Comparison of ENCODE assay signal across 28 cellular contexts in genomic region chr17:57909548-57909947, GRCh38. TPM values are rescaled to one million over a fixed set of nuclear protein-coding genes. Genes with fewer than 3 reads are reported as not detected.
A peak's percentile ranks its signal among the peaks of the same experiment; 100 is the strongest.
DNase-seq lines count a peak whose midpoint lies in the region; ATAC-seq and TF ChIP-seq lines count a peak whose summit lies in the region.
"Had no signal": no experiment of that assay in that cellular context is flagged by ENCODE, and none has a peak within 500 bp of the region (broad histone marks: within the 10 kb centered on the region; RNA-seq: fewer than 3 reads in every experiment).

No MANE protein-coding gene starts in this region.

- H4K91ac ChIP-seq in H9 (ENCODE audit: insufficient read length, low read depth, low read length): no peak overlapping the region

- H2AK5ac ChIP-seq in H9 (ENCODE audit: insufficient read length, low read length): no peak overlapping the region

- no peaks in the 10 kb centered on the region for H3K36me3 ChIP-seq in gastroesophageal sphincter
- H3K36me3 ChIP-seq in rectal smooth muscle tissue (ENCODE audit: control insufficient read depth, insufficient read depth, low read length): no peaks in the 10 kb centered on the region
- H3K36me3 ChIP-seq: breast epithelium, right lobe of liver, suprapubic skin had no signal

- H3K4me3 Mint-ChIP-seq in H9 (no peak overlapping the region), WTC11 (no peak overlapping the region)
- H3K4me3 Mint-ChIP-seq: activated CD4-positive, alpha-beta memory T cell treated with anti-CD3 and anti-CD28 coated beads for 36 hours; activated naive CD4-positive, alpha-beta T cell treated with anti-CD3 and anti-CD28 coated beads for 36 hours; activated T-helper 1 cell treated with anti-CD3 and anti-CD28 coated beads, Interleukin-12 subunit alpha, Interleukin-12 subunit beta, Interleukin-2, Interleukin-4 antibody, amounts not matched to agents 30 ng/mL and 10 ng/mL and 1 ng/mL, durations not matched to agents 14 hours and 24 hours and 36 hours; stimulated activated effector memory CD8-positive, alpha-beta T cell treated with anti-CD3 and anti-CD28 coated beads, Interleukin-12 subunit alpha, Interleukin-12 subunit beta, amount 100 ng/mL, for 72 hours; T-helper 17 cell had no signal

- H3K56ac ChIP-seq in H9 (ENCODE audit: insufficient read length, low read depth, low read length): no peak overlapping the region

- ATAC-seq in WTC11 (peak; percentile 14), gastroesophageal sphincter (no peak)
- ATAC-seq: HepG2; right lobe of liver; stimulated activated effector memory CD8-positive, alpha-beta T cell treated with anti-CD3 and anti-CD28 coated beads, Interleukin-12 subunit alpha, Interleukin-12 subunit beta, amount 100 ng/mL, for 72 hours; T-helper 17 cell had no signal

- H3K14ac ChIP-seq in H9 (ENCODE audit: insufficient read depth, low read length): no peak overlapping the region

- CTCF ChIA-PET in WTC11 (lab: Charles Lee): interaction anchor here (0.6 to 1.8 kb wide), 4 partner anchors 30 to 77 kb away, joined by 3 to 5 read pairs (median 4); no protein-coding TSS in a partner anchor

- H3K4me1 ChIP-seq in H9 (ENCODE audit: insufficient read depth, low read length): peaks cover 5% of the 10 kb centered on the region; the same call in 1 of the 2 replicates
- H3K4me1 ChIP-seq in gastroesophageal sphincter: peaks cover 2 to 89% (median 47%) of the 10 kb centered on the region in 3 donors
- peaks cover 48% of the 10 kb centered on the region for H3K4me1 ChIP-seq in rectal smooth muscle tissue (ENCODE audit: control insufficient read depth, insufficient read depth, low read length)
- H3K4me1 ChIP-seq: breast epithelium had no signal

- H3K4me1 Mint-ChIP-seq in H9 (peaks cover 62 to 69% of the 10 kb centered on the region in 2 experiments), WTC11 (peaks cover 51% of the 10 kb centered on the region)
- H3K4me1 Mint-ChIP-seq: stimulated activated effector memory CD8-positive, alpha-beta T cell treated with anti-CD3 and anti-CD28 coated beads, Interleukin-12 subunit alpha, Interleukin-12 subunit beta, amount 100 ng/mL, for 72 hours had no signal

- H2BK20ac ChIP-seq in H9 (ENCODE audit: low read depth, low read length, poor library complexity, severe bottlenecking): no peak overlapping the region

- TF ChIP-seq CTCF in H9 (conservative IDR thresholded peaks at IDR 0.05) (no peak), WTC11 (IDR thresholded peaks at IDR 0.05) (no peak), gastroesophageal sphincter (IDR thresholded peaks at IDR 0.05) (no peak)

- no peak overlapping the region for H4K5ac ChIP-seq in H9 (ENCODE audit: insufficient read length, low read depth, low read length)

- H3K79me2 ChIP-seq in H9 (ENCODE audit: insufficient read depth, low read length): no peaks in the 10 kb centered on the region

- no peak overlapping the region for H4K8ac ChIP-seq in H9 (replicated peaks; ENCODE audit: insufficient read length, low read depth, low read length)

- H3K9ac ChIP-seq in H9 (ENCODE audit: extremely low read depth, insufficient read length, low read length) (no peak overlapping the region), rectal smooth muscle tissue (ENCODE audit: low read length) (no peak overlapping the region)
- H3K9ac ChIP-seq: SK-N-SH had no signal

- H3K27ac ChIP-seq in H9 (ENCODE audit: insufficient read length, low read depth, low read length) (no peak overlapping the region), gastroesophageal sphincter (peak overlapping the region in 3 of 4 donors; percentile 53 to 100 (median 100)), rectal smooth muscle tissue (ENCODE audit: low read depth, low read length) (peak overlapping the region; percentile 12)
- H3K27ac ChIP-seq: breast epithelium, right lobe of liver, suprapubic skin had no signal

- H3K27me3 Mint-ChIP-seq in H9 (ENCODE audit: low read depth) (peaks cover 3% of the 10 kb centered on the region; the same call in 1 of the 2 replicates), WTC11 (ENCODE audit: low read depth) (no peaks in the 10 kb centered on the region)
- H3K27me3 Mint-ChIP-seq: activated CD4-positive, alpha-beta memory T cell treated with anti-CD3 and anti-CD28 coated beads for 36 hours had no signal

- no peaks in the 10 kb centered on the region; a peak in 1 of 5 replicates for H3K9me3 Mint-ChIP-seq in H9
- no peaks in the 10 kb centered on the region for H3K9me3 Mint-ChIP-seq in WTC11
- H3K9me3 Mint-ChIP-seq: activated CD4-positive, alpha-beta memory T cell treated with anti-CD3 and anti-CD28 coated beads for 36 hours; activated naive CD4-positive, alpha-beta T cell treated with anti-CD3 and anti-CD28 coated beads for 36 hours; activated T-helper 1 cell treated with anti-CD3 and anti-CD28 coated beads, Interleukin-12 subunit alpha, Interleukin-12 subunit beta, Interleukin-2, Interleukin-4 antibody, amounts not matched to agents 30 ng/mL and 10 ng/mL and 1 ng/mL, durations not matched to agents 14 hours and 24 hours and 36 hours; stimulated activated effector memory CD8-positive, alpha-beta T cell treated with anti-CD3 and anti-CD28 coated beads, Interleukin-12 subunit alpha, Interleukin-12 subunit beta, amount 100 ng/mL, for 72 hours had no signal

- H3K4me3 ChIP-seq in gastroesophageal sphincter (no peak overlapping the region), rectal smooth muscle tissue (ENCODE audit: low read length) (no peak overlapping the region)
- H3K4me3 ChIP-seq: breast epithelium, right lobe of liver, suprapubic skin had no signal

- H3K27me3 ChIP-seq in H9 (ENCODE audit: insufficient read depth, low read length) (no peaks in the 10 kb centered on the region), gastroesophageal sphincter (no peaks in the 10 kb centered on the region), rectal smooth muscle tissue (ENCODE audit: control insufficient read depth, insufficient read depth, low read length) (no peaks in the 10 kb centered on the region)
- H3K27me3 ChIP-seq: breast epithelium, right lobe of liver, suprapubic skin had no signal

- H3K23me2 ChIP-seq in H9 (ENCODE audit: insufficient read length, low read depth, low read length, poor library complexity, severe bottlenecking): no peaks in the 10 kb centered on the region

- H3K18ac ChIP-seq in H9 (ENCODE audit: insufficient read length, low read depth, low read length): peak overlapping the region; percentile 30

- H3K36me3 Mint-ChIP-seq in H9 (ENCODE audit: insufficient read depth in 1 of 3, low read depth in 3 of 3) (no peaks in the 10 kb centered on the region), WTC11 (no peaks in the 10 kb centered on the region)
- H3K36me3 Mint-ChIP-seq: activated CD4-positive, alpha-beta memory T cell treated with anti-CD3 and anti-CD28 coated beads for 36 hours; stimulated activated effector memory CD8-positive, alpha-beta T cell treated with anti-CD3 and anti-CD28 coated beads, Interleukin-12 subunit alpha, Interleukin-12 subunit beta, amount 100 ng/mL, for 72 hours had no signal

- POLR2A ChIA-PET in WTC11 (lab: Charles Lee): no interaction called here

- H4K20me1 ChIP-seq in H9 (ENCODE audit: control insufficient read depth, insufficient read depth, insufficient read length): no peaks in the 10 kb centered on the region

- no peak overlapping the region for H2AFZ ChIP-seq in H9 (ENCODE audit: low read length)

- no peak for TF ChIP-seq POLR2A in gastroesophageal sphincter (IDR thresholded peaks at IDR 0.05)

- H3K23ac ChIP-seq in H9 (ENCODE audit: insufficient read length, low read depth, low read length): no peak overlapping the region

- whole genome bisulfite sequencing in H9 (ENCODE audit: extremely low coverage, insufficient read length, low lambda C conversion rate): no CpG with 5 or more reads among the region's 5 CpGs
- whole genome bisulfite sequencing in gastroesophageal sphincter (ENCODE audit: low coverage in 1 of 2), 2 donors: 79 to 80% methylated on average over 3 to 4 of the region's 5 CpGs

- H3K27ac Mint-ChIP-seq in H9 (0 out of 7 replicates have a peak overlapping the region, but pooled peaks of 1 of the 3 experiments have one; percentile 56), WTC11 (peak overlapping the region; percentile 43; the same call in 1 of the 2 replicates)
- H3K27ac Mint-ChIP-seq: activated CD4-positive, alpha-beta memory T cell treated with anti-CD3 and anti-CD28 coated beads for 36 hours; activated naive CD4-positive, alpha-beta T cell treated with anti-CD3 and anti-CD28 coated beads for 36 hours; activated T-helper 1 cell treated with anti-CD3 and anti-CD28 coated beads, Interleukin-12 subunit alpha, Interleukin-12 subunit beta, Interleukin-2, Interleukin-4 antibody, amounts not matched to agents 30 ng/mL and 10 ng/mL and 1 ng/mL, durations not matched to agents 14 hours and 24 hours and 36 hours; stimulated activated effector memory CD8-positive, alpha-beta T cell treated with anti-CD3 and anti-CD28 coated beads, Interleukin-12 subunit alpha, Interleukin-12 subunit beta, amount 100 ng/mL, for 72 hours; T-helper 17 cell had no signal

- DNase-seq in H9 (peak; percentile 67), WTC11 (ENCODE audit: low spot score) (no peak), pons (ENCODE audit: low spot score) (no peak), 8988T (no peak), dermis blood vessel endothelial cell (no peak), NOMO-1 treated with dmso at 0.1 percent for 144 hours (lab: John Stamatoyannopoulos, UW; ENCODE audit: unreplicated experiment) (no peak)
- DNase-seq: activated CD4-positive, alpha-beta memory T cell treated with anti-CD3 and anti-CD28 coated beads for 36 hours; activated CD4-positive, CD25-positive, alpha-beta regulatory T cell treated with anti-CD3 and anti-CD28 coated beads, Interleukin-2, amount 50 U/mL, for 72 hours; activated CD8-positive, alpha-beta memory T cell treated with anti-CD3 and anti-CD28 coated beads, Interleukin-2, amount 50 U/mL, for 4 hours; activated naive CD4-positive, alpha-beta T cell treated with anti-CD3 and anti-CD28 coated beads for 36 hours; amniotic stem cell; DMS 273 treated with DMSO at 0.1 percent for 48 hours; EL; hypothalamus; NCI-H187; NCI-H2171 treated with DMSO at 0.1 percent for 48 hours; NCI-H69; right lobe of liver; SK-N-SH; stimulated activated CD4-positive, alpha-beta T cell treated with anti-CD3 and anti-CD28 coated beads, Interleukin-4, amount 100 ng/mL, for 24 hours; T-helper 17 cell had no signal

- H3T11ph ChIP-seq in H9 (ENCODE audit: low read length): no peak overlapping the region

- no peaks in the 10 kb centered on the region for H3K79me1 ChIP-seq in H9 (ENCODE audit: insufficient read depth, low read depth, low read length, poor library complexity, severe bottlenecking)

- H3K9me3 ChIP-seq in H9 (ENCODE audit: control insufficient read depth, low read depth, low read length): no peaks in the 10 kb centered on the region
- H3K9me3 ChIP-seq in gastroesophageal sphincter: no peaks in the 10 kb centered on the region
- H3K9me3 ChIP-seq: breast epithelium, right lobe of liver, SK-N-SH, suprapubic skin had no signal

- TF ChIP-seq EP300 in gastroesophageal sphincter (IDR thresholded peaks at IDR 0.05): no peak

- H2BK120ac ChIP-seq in H9 (ENCODE audit: low read depth, low read length, poor library complexity, severe bottlenecking): no peak overlapping the region

- H2BK12ac ChIP-seq in H9 (ENCODE audit: insufficient read length, low read depth, low read length): no peak overlapping the region

- H2BK5ac ChIP-seq in H9 (ENCODE audit: insufficient read length, low read length): no peak overlapping the region

- no peak overlapping the region for H3K4ac ChIP-seq in H9 (ENCODE audit: low read depth, low read length)

- H3K4me2 ChIP-seq in H9 (ENCODE audit: insufficient read depth, insufficient read length, low read length): no peak overlapping the region
- H3K4me2 ChIP-seq: SK-N-SH had no signal

- H2BK15ac ChIP-seq in H9 (ENCODE audit: low read depth, low read length): no peak overlapping the region

RNA-seq across cellular contexts. Expression of gene CUEDC1, which starts 45.7 kb away (rescaled TPM):
- total RNA-seq in H9 (2021) (6.5 and 7.3 TPM in 2 replicates), WTC11 (2021) (6.5 to 12.2 TPM (median 9.4 TPM) in 3 replicates), gastroesophageal sphincter (10 to 100 TPM; 35.7 to 60.3 (median 45.6) TPM), dermis blood vessel endothelial cell (6.5 and 6.8 TPM in 2 replicates)
- total RNA-seq: activated T-helper 1 cell treated with anti-CD3 and anti-CD28 coated beads, Interleukin-12 subunit alpha, Interleukin-12 subunit beta, Interleukin-2, Interleukin-4 antibody, amounts not matched to agents 30 ng/mL and 10 ng/mL and 1 ng/mL, durations not matched to agents 14 hours and 24 hours and 36 hours had no signal

RNA-seq across cellular contexts. Expression of gene MRPS23, which starts 59.7 kb away (rescaled TPM):
- 62.0 and 65.9 TPM in 2 replicates for total RNA-seq in H9 (2021)
- total RNA-seq in WTC11 (2021): 57.9 to 65.3 TPM (median 58.1 TPM) in 3 replicates
- total RNA-seq in gastroesophageal sphincter: 10 to 100 TPM; 23.0 to 24.8 (median 24.5) TPM
- total RNA-seq in dermis blood vessel endothelial cell: 25.4 and 25.9 TPM in 2 replicates
